Comparison of ENCODE assay signal across 1 cellular context in genomic region chr17:40884708-40885512, GRCh38.
TF ChIP-seq lines count a peak whose summit lies in the region.

Gene KRT20 (minus strand): TSS chr17:40885242. CDS start chr17:40885185, 57 bp downstream.

TF ChIP-seq in WTC11, 78 proteins besides CTCF, POLR2A, EP300 and RAD21 (continued from another document):
- TF ChIP-seq SOX15 (CRISPR knock-in tag; IDR thresholded peaks at IDR 0.05), result no peak
- no peak for TF ChIP-seq MLX (CRISPR knock-in tag; IDR thresholded peaks at IDR 0.05)
